In genomic region chrX:68999931-69000330, GRCh38 we compare ENCODE assay signal across 23 cellular contexts.
DNase-seq lines count a peak whose midpoint lies in the region; ATAC-seq, FAIRE-seq and TF ChIP-seq lines count a peak whose summit lies in the region.
"Had no signal": no experiment of that assay in that cellular context is flagged by ENCODE, and none has a peak within 500 bp of the region (broad histone marks: within the 10 kb centered on the region; RNA-seq: fewer than 3 reads in every experiment).

No MANE protein-coding gene starts in this region.

- BruUV-seq in PC-3 (replicated peaks; lab: Mats Ljungman, UMichigan), result TSS peak; percentile 82

- ATAC-seq in PC-3, result peak; percentile 42
- ATAC-seq in aorta (ENCODE audit: low FRiP score), result no peak

- H3K27me3 Mint-ChIP-seq in astrocyte (ENCODE audit: low read depth, unreplicated experiment), result peaks cover 12% of the 10 kb centered on the region

- H3K4me3 ChIP-seq in PC-3 (ENCODE audit: low read length), result no peak overlapping the region
- H3K4me3 ChIP-seq in astrocyte (ENCODE audit: insufficient read depth, low read depth, low read length), result no peak overlapping the region
- no peak overlapping the region for H3K4me3 ChIP-seq in parathyroid adenoma (ENCODE audit: low read depth, low read length)
- no peak overlapping the region for H3K4me3 ChIP-seq in aorta (ENCODE audit: low read length in 2 of 2)
- no peak overlapping the region for H3K4me3 ChIP-seq in prostate gland
- H3K4me3 ChIP-seq: A549, SJSA1 had no signal

- H3K27ac ChIP-seq in PC-3 (ENCODE audit: low read length) (peak overlapping the region; percentile 93), astrocyte (ENCODE audit: low read depth, low read length) (no peak overlapping the region), epithelial cell of prostate (peak overlapping the region; percentile 90), parathyroid adenoma (peak overlapping the region; percentile 85), aorta (ENCODE audit: low read depth in 1 of 2, low read length in 2 of 2) (no peak overlapping the region), prostate gland (no peak overlapping the region)
- H3K27ac ChIP-seq: A549, HL-60, SJSA1 had no signal

- peaks cover 34% of the 10 kb centered on the region for H3K4me1 ChIP-seq in PC-3 (ENCODE audit: insufficient read depth, low read length)
- peaks cover 20% of the 10 kb centered on the region for H3K4me1 ChIP-seq in astrocyte (ENCODE audit: insufficient read depth, low read length)
- H3K4me1 ChIP-seq in parathyroid adenoma, result peaks cover 29% of the 10 kb centered on the region
- peaks cover 0 to 3% of the 10 kb centered on the region in 2 donors for H3K4me1 ChIP-seq in aorta (ENCODE audit: control insufficient read depth in 1 of 2, insufficient read depth in 2 of 2, low read length in 2 of 2)
- no peaks in the 10 kb centered on the region for H3K4me1 ChIP-seq in prostate gland (replicated peaks)
- H3K4me1 ChIP-seq: A549, SJSA1 had no signal

- H3K4me2 ChIP-seq in PC-3 (ENCODE audit: low read length), result peak overlapping the region; percentile 37
- H3K4me2 ChIP-seq in astrocyte (ENCODE audit: low read length), result peak overlapping the region; percentile 39
- no peak overlapping the region for H3K4me2 ChIP-seq in parathyroid adenoma (ENCODE audit: low read length)
- H3K4me2 ChIP-seq: A549 had no signal

- H3K9me2 ChIP-seq in PC-3 (replicated peaks; ENCODE audit: low read length), result no peaks in the 10 kb centered on the region

- peaks cover 7% of the 10 kb centered on the region for H3K9me3 Mint-ChIP-seq in astrocyte (ENCODE audit: unreplicated experiment)
- H3K9me3 Mint-ChIP-seq: CD4-positive, alpha-beta memory T cell had no signal

- no peaks in the 10 kb centered on the region for H3K36me3 Mint-ChIP-seq in astrocyte (ENCODE audit: low read depth, unreplicated experiment)
- H3K36me3 Mint-ChIP-seq: CD4-positive, alpha-beta memory T cell had no signal

- no peak overlapping the region for H3K4me3 Mint-ChIP-seq in astrocyte (ENCODE audit: unreplicated experiment)
- H3K4me3 Mint-ChIP-seq: CD4-positive, alpha-beta memory T cell had no signal

- POLR2A ChIA-PET in PC-3 (lab: Charles Lee; ENCODE audit: unreplicated experiment), result interaction anchor here (1.2 kb wide), 1 partner anchor 172 kb away, joined by 3 read pairs; no protein-coding TSS in a partner anchor

- 0 out of 2 replicates have a peak overlapping the region, but pooled peaks have one; percentile 36 for H2AFZ ChIP-seq in PC-3 (ENCODE audit: low read length)
- no peak overlapping the region for H2AFZ ChIP-seq in astrocyte (ENCODE audit: low read depth, low read length)
- H2AFZ ChIP-seq in parathyroid adenoma, result no peak overlapping the region

- peak; percentile 51 for DNase-seq in PC-3
- DNase-seq in astrocyte (ENCODE audit: low read depth), result no peak
- DNase-seq in epithelial cell of prostate (ENCODE audit: low read depth, low spot score), result no peak
- no peak for DNase-seq in COR-L47 (lab: John Stamatoyannopoulos, UW)
- no peak for DNase-seq in aorta
- DNase-seq in prostate gland (ENCODE audit: low spot score), result no peak
- DNase-seq: C1 segment of cervical spinal cord; CD4-positive, alpha-beta memory T cell; DMS 273 treated with DMSO at 0.1 percent for 48 hours; DMS79; NCI-H1092; NCI-H1417 treated with DMSO at 0.1 percent for 48 hours; NCI-H1694 treated with DMSO at 0.1 percent for 48 hours; NCI-H2081; NCI-H2227 treated with DMSO at 0.1 percent for 48 hours; NCI-H510A; Right ventricle myocardium superior had no signal

- H3K27me3 ChIP-seq in PC-3 (ENCODE audit: low read length) (no peaks in the 10 kb centered on the region), astrocyte (ENCODE audit: insufficient read depth, low read length) (no peaks in the 10 kb centered on the region), parathyroid adenoma (ENCODE audit: control insufficient read depth, insufficient read depth, low read length) (no peaks in the 10 kb centered on the region), aorta (ENCODE audit: control insufficient read depth in 1 of 2, insufficient read depth in 2 of 2, low read length in 1 of 2) (no peaks in the 10 kb centered on the region), prostate gland (replicated peaks; ENCODE audit: insufficient read depth) (no peaks in the 10 kb centered on the region)
- H3K27me3 ChIP-seq: SJSA1 had no signal

- 83 to 95% methylated on average over 2 of the region's 2 CpGs for WGBS in aorta, 2 donors
- 82% methylated on average over 2 of the region's 2 CpGs for WGBS in prostate gland

- H3K9ac ChIP-seq in PC-3 (ENCODE audit: low read length), result peak overlapping the region; percentile 54
- no peak overlapping the region for H3K9ac ChIP-seq in astrocyte (ENCODE audit: low read length)
- no peak overlapping the region for H3K9ac ChIP-seq in parathyroid adenoma

- no peaks in the 10 kb centered on the region for H4K20me1 ChIP-seq in PC-3 (ENCODE audit: low read length)
- no peaks in the 10 kb centered on the region for H4K20me1 ChIP-seq in astrocyte (ENCODE audit: insufficient read depth, low read length)

- FAIRE-seq in astrocyte (lab: Jason Lieb, UNC), result peak; percentile 91
- FAIRE-seq: GM19239, RCC 7860 had no signal

- H3K4me1 Mint-ChIP-seq in astrocyte (ENCODE audit: low read depth, unreplicated experiment), result no peaks in the 10 kb centered on the region
- H3K4me1 Mint-ChIP-seq: CD4-positive, alpha-beta memory T cell had no signal

- CTCF ChIA-PET in PC-3 (lab: Charles Lee), result no interaction called here

- no peaks in the 10 kb centered on the region for H3F3A ChIP-seq in PC-3 (ENCODE audit: low read length, unreplicated experiment)

- H3K36me3 ChIP-seq in PC-3 (ENCODE audit: low read depth, low read length) (no peaks in the 10 kb centered on the region), astrocyte (ENCODE audit: insufficient read depth, low read length) (no peaks in the 10 kb centered on the region), parathyroid adenoma (ENCODE audit: control insufficient read depth, insufficient read depth, low read length) (no peaks in the 10 kb centered on the region), aorta (ENCODE audit: control insufficient read depth in 1 of 2, insufficient read depth in 2 of 2, low read length in 1 of 2) (no peaks in the 10 kb centered on the region), prostate gland (no peaks in the 10 kb centered on the region)
- H3K36me3 ChIP-seq: SJSA1 had no signal

- no peak for TF ChIP-seq CTCF in PC-3 (conservative IDR thresholded peaks at IDR 0.05; ENCODE audit: low read depth, low read length)
- no peak for TF ChIP-seq CTCF in astrocyte (IDR thresholded peaks at IDR 0.05; ENCODE audit: insufficient read depth, low read depth, low read length)
- no peak for TF ChIP-seq CTCF in parathyroid adenoma (IDR thresholded peaks at IDR 0.05)
- TF ChIP-seq CTCF in prostate gland (IDR thresholded peaks at IDR 0.05), result no peak

- intact Hi-C loops in PC-3 (cut with micrococcal nuclease) (loop anchor here (1.0 to 2.0 kb wide), 2 partner anchors 25 to 63 kb away; no protein-coding TSS in a partner anchor), aorta (cut with DNase I) (loop anchor here in 1 of 2 donors (10.0 kb wide), 3 partner anchors 65 to 165 kb away; no protein-coding TSS in a partner anchor), prostate gland (cut with DNase I) (loop anchor here (10.0 kb wide), 1 partner anchor 165 kb away; no protein-coding TSS in a partner anchor)

- H3K9me3 ChIP-seq in PC-3 (ENCODE audit: low read length) (no peaks in the 10 kb centered on the region), astrocyte (ENCODE audit: insufficient read depth, low read depth, low read length) (no peaks in the 10 kb centered on the region), parathyroid adenoma (ENCODE audit: control insufficient read depth, low read length) (no peaks in the 10 kb centered on the region), aorta (ENCODE audit: control insufficient read depth, low read length) (no peaks in the 10 kb centered on the region), prostate gland (no peaks in the 10 kb centered on the region)
- H3K9me3 ChIP-seq: A549, SJSA1 had no signal

- TF ChIP-seq POLR2A in prostate gland (IDR thresholded peaks at IDR 0.05), result no peak

- H3K27ac Mint-ChIP-seq in astrocyte (ENCODE audit: unreplicated experiment), result no peak overlapping the region
- H3K27ac Mint-ChIP-seq: CD4-positive, alpha-beta memory T cell had no signal

- H3K79me2 ChIP-seq in PC-3 (ENCODE audit: low read length) (no peaks in the 10 kb centered on the region), astrocyte (ENCODE audit: insufficient read depth, low read length) (no peaks in the 10 kb centered on the region), parathyroid adenoma (no peaks in the 10 kb centered on the region)

Comparison
In these comparisons a context has a peak if more than half of its experiments do, and no peak if none do; other contexts are left out.
1. H3K27ac ChIP-seq: peak in PC-3 (single experiment), epithelial cell of prostate (single experiment) and parathyroid adenoma (single experiment); none in astrocyte (single experiment), aorta (0 of 2) and prostate gland (0 of 2).